22 cellular contexts compared by ENCODE assay signal in the genomic region with DNA sequence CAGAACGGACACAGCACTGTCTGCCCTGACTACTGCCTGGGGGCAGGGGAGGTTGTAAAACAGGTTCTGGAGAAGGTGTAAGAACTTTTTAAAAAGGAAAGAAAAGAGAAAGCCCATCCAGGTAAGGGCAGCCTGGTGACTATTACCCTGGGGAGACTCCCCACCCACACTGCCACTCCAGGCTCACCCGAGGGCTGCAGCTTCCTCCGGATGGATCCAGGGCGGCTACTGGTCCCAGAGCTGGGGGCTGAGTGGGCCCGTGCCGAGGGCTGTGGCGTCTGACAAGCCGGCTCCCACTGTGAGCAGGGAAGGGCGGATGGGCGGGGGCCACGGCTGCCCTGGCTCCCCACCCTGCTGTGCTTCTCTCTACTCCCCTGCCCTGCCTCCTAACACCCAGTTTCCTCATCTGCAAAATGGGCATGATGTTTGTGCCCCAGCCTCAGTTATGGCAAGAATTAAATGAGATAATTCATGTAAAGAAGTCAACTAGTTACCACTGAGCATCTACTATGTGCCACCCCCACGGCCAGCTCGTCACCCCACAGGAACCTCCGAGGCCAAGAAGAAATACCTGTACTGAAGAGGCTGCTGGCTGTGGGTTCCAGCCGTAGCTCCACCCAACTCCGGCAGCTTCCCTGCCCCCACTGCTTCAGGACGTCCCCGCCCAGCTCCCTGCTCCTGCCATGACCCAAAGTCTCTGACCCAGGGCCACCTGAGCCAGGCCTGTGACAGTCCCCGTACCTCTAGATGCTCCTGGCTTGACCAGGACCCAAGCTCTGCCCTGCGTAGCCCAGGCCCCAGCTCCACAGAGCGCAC. TPM values are rescaled to one million over a fixed set of nuclear protein-coding genes. Genes with fewer than 3 reads are reported as not detected.
DNase-seq lines count a peak whose midpoint lies in the region; ATAC-seq, FAIRE-seq and TF ChIP-seq lines count a peak whose summit lies in the region.
"Had no signal": no experiment of that assay in that cellular context is flagged by ENCODE, and none has a peak within 500 bp of the region (broad histone marks: within the 10 kb centered on the region; RNA-seq: fewer than 3 reads in every experiment).

No MANE protein-coding gene starts in this region.

- no peaks in the 10 kb centered on the region for H3K9me3 Mint-ChIP-seq in astrocyte (ENCODE audit: unreplicated experiment)

- no peak overlapping the region for H4K8ac ChIP-seq in mesendoderm (ENCODE audit: low read depth, low read length)

- ATAC-seq in HG03139 (IDR thresholded peaks at IDR 0.05; ENCODE audit: unreplicated experiment), result no peak
- ATAC-seq in GM18861 (IDR thresholded peaks at IDR 0.05; ENCODE audit: unreplicated experiment), result no peak
- ATAC-seq: gastrocnemius medialis, upper lobe of right lung had no signal

- no peaks in the 10 kb centered on the region for H3K27me3 ChIP-seq in astrocyte (ENCODE audit: insufficient read depth, low read length)
- H3K27me3 ChIP-seq in mesendoderm (ENCODE audit: insufficient read depth, low read length, poor library complexity), result no peaks in the 10 kb centered on the region
- H3K27me3 ChIP-seq: adrenal gland, BLaER1, gastrocnemius medialis, upper lobe of right lung had no signal

- no peak overlapping the region for H2BK15ac ChIP-seq in mesendoderm (replicated peaks; ENCODE audit: low read depth)

- no peak overlapping the region for H2AK5ac ChIP-seq in mesendoderm (ENCODE audit: low read length)

- no peak for FAIRE-seq in astrocyte (lab: Jason Lieb, UNC)
- FAIRE-seq: GM19239, H54 had no signal

- peak overlapping the region; percentile 42 for H3K56ac ChIP-seq in mesendoderm (ENCODE audit: low read length)

- H2BK120ac ChIP-seq in mesendoderm (ENCODE audit: low read depth, low read length), result no peak overlapping the region

- no peaks in the 10 kb centered on the region for H3K9me3 ChIP-seq in astrocyte (ENCODE audit: insufficient read depth, low read depth, low read length)
- H3K9me3 ChIP-seq: adrenal gland, BLaER1, gastrocnemius medialis, SK-N-SH, upper lobe of right lung had no signal

- H3K79me2 ChIP-seq in astrocyte (ENCODE audit: insufficient read depth, low read length) (peaks cover 4% of the 10 kb centered on the region), mesendoderm (ENCODE audit: control insufficient read depth, insufficient read depth, low read length) (no peaks in the 10 kb centered on the region)

- no peak overlapping the region for H4K5ac ChIP-seq in mesendoderm (ENCODE audit: low read length)

- H3K36me3 Mint-ChIP-seq in astrocyte (ENCODE audit: low read depth, unreplicated experiment), result peaks cover 16% of the 10 kb centered on the region

- peaks cover 20% of the 10 kb centered on the region for H4K20me1 ChIP-seq in astrocyte (ENCODE audit: insufficient read depth, low read length)
- H4K20me1 ChIP-seq: BLaER1 had no signal

- H3K4me3 ChIP-seq in astrocyte (ENCODE audit: insufficient read depth, low read depth, low read length) (no peak overlapping the region), mesendoderm (ENCODE audit: low read length) (no peak overlapping the region)
- H3K4me3 ChIP-seq: adrenal gland, BLaER1, gastrocnemius medialis, lung, upper lobe of right lung had no signal

- H3K4me2 ChIP-seq in astrocyte (ENCODE audit: low read length) (no peak overlapping the region), mesendoderm (ENCODE audit: low read length) (no peak overlapping the region)
- H3K4me2 ChIP-seq: BLaER1, SK-N-SH had no signal

- H3K18ac ChIP-seq in mesendoderm (ENCODE audit: low read length), result no peak overlapping the region

- H2AFZ ChIP-seq in astrocyte (ENCODE audit: low read depth, low read length), result no peak overlapping the region

- no peaks in the 10 kb centered on the region for H3K36me3 ChIP-seq in astrocyte (ENCODE audit: insufficient read depth, low read length)
- H3K36me3 ChIP-seq in mesendoderm (ENCODE audit: control insufficient read depth, insufficient read depth, low read length), result peaks cover 7% of the 10 kb centered on the region

- no peak overlapping the region for H3K27ac ChIP-seq in astrocyte (ENCODE audit: low read depth, low read length)
- no peak overlapping the region for H3K27ac ChIP-seq in mesendoderm (ENCODE audit: low read depth, low read length)
- H3K27ac ChIP-seq: 22Rv1, BLaER1, gastrocnemius medialis had no signal

- H3K79me1 ChIP-seq in mesendoderm (ENCODE audit: low read length), result no peaks in the 10 kb centered on the region

- WGBS in mesendoderm (ENCODE audit: extremely low coverage, insufficient coverage, low lambda C conversion rate), result no CpG with 5 or more reads among the region's 21 CpGs

- no peak overlapping the region for H3K9ac ChIP-seq in astrocyte (ENCODE audit: low read length)
- H3K9ac ChIP-seq in mesendoderm (ENCODE audit: low read length), result no peak overlapping the region
- H3K9ac ChIP-seq: BLaER1, SK-N-SH had no signal

- H2BK5ac ChIP-seq in mesendoderm (ENCODE audit: low read length), result no peak overlapping the region

- H3K4me3 Mint-ChIP-seq in astrocyte (ENCODE audit: unreplicated experiment), result no peak overlapping the region

- H3K27me3 Mint-ChIP-seq in astrocyte (ENCODE audit: low read depth, unreplicated experiment), result no peaks in the 10 kb centered on the region

- H3K23ac ChIP-seq in mesendoderm (ENCODE audit: low read length), result no peak overlapping the region

- H3K4me1 Mint-ChIP-seq in astrocyte (ENCODE audit: low read depth, unreplicated experiment), result peaks cover 26% of the 10 kb centered on the region

- H3K4ac ChIP-seq in mesendoderm (ENCODE audit: low read depth, low read length), result no peak overlapping the region

- DNase-seq in DMS53 (lab: John Stamatoyannopoulos, UW) (peak; percentile 33), DMS53 treated with DMSO at 0.1 percent for 48 hours (lab: John Stamatoyannopoulos, UW; ENCODE audit: unreplicated experiment) (no peak), ELF-1 (ENCODE audit: low read depth, low spot score) (peak; percentile 85), astrocyte (ENCODE audit: low read depth) (no peak), mesendoderm (peak; percentile 75)
- DNase-seq in activated effector memory CD4-positive, alpha-beta T cell treated with Interleukin-2 at 50 U/mL for 16 hours, result no peak
- DNase-seq: activated CD4-positive, CD25-positive, alpha-beta regulatory T cell; adrenal gland; gastrocnemius medialis; GF-D8; NCI-H1417 treated with DMSO at 0.1 percent for 48 hours; NCI-H774; SK-N-SH; stimulated activated CD4-positive, alpha-beta T cell treated with anti-CD3 and anti-CD28 coated beads, Interleukin-4, amount 100 ng/mL, for 24 hours; upper lobe of right lung had no signal

- H3K4me1 ChIP-seq in astrocyte (ENCODE audit: insufficient read depth, low read length) (peaks cover 8% of the 10 kb centered on the region), mesendoderm (ENCODE audit: control insufficient read depth, low read depth, low read length) (peaks cover 2% of the 10 kb centered on the region)
- H3K4me1 ChIP-seq: gastrocnemius medialis had no signal

- H3K27ac Mint-ChIP-seq in astrocyte (ENCODE audit: unreplicated experiment), result peak overlapping the region; percentile 41

- no peak for TF ChIP-seq CTCF in astrocyte (IDR thresholded peaks at IDR 0.05; ENCODE audit: insufficient read depth, low read depth, low read length)

RNA-seq across cellular contexts. Expression of a gene that starts 24.2 kb away (rescaled TPM):
- 21.1 and 28.6 TPM in 2 replicates for total RNA-seq in astrocyte
- 30.2 TPM for polyA plus RNA-seq in mesendoderm (2013, experiment 1 of 2)
- 30.1 TPM for polyA plus RNA-seq in mesendoderm (2013, experiment 2 of 2)

RNA-seq across cellular contexts. Expression of a gene that starts 42.5 kb away (rescaled TPM):
- total RNA-seq in astrocyte, result 80.4 and 96.9 TPM in 2 replicates
- polyA plus RNA-seq in mesendoderm (2013, experiment 1 of 2), result 13.8 TPM
- 14.1 TPM for polyA plus RNA-seq in mesendoderm (2013, experiment 2 of 2)

Comparison
In these comparisons a context has a peak if more than half of its experiments do, and no peak if none do; other contexts are left out.
1. DNase-seq: peak in DMS53 (single experiment), ELF-1 (single experiment) and mesendoderm (single experiment); none in DMS53 treated with DMSO at 0.1 percent for 48 hours (single experiment), astrocyte (single experiment) and activated effector memory CD4-positive, alpha-beta T cell treated with Interleukin-2 at 50 U/mL for 16 hours (single experiment).